In the genomic region with DNA sequence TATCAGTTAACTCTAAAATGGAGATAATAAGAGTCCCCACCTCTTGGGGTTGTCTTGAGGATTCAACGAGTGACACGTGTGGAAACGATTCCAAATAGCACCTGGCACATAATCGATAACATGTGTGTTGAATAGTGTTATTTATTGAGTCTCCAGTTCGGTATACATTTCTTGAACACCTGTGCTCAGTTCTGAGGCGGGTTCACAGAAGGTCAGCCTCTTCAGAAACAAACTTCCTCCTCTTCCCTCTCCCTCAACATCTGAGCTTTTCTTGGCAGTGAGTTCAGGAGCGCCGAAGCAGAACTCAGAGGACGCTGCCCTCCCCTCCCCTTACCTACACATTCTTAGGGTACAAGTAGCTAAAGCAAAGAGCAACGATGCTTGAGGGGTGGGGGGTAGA, we compare ENCODE assay signal across 2 cellular contexts.
TF ChIP-seq lines count a peak whose summit lies in the region.

No MANE protein-coding gene starts in this region.

TF ChIP-seq in SK-N-SH, 30 proteins besides CTCF, POLR2A, EP300 and RAD21 (continued from another document):
- TF ChIP-seq USF1 (IDR thresholded peaks at IDR 0.05; ENCODE audit: borderline replicate concordance, low read depth) (no peak), RXRA (IDR thresholded peaks at IDR 0.05; ENCODE audit: borderline replicate concordance, low read depth) (no peak), REST (IDR thresholded peaks at IDR 0.05; ENCODE audit: low read depth, low read length) (no peak), GABPA (IDR thresholded peaks at IDR 0.05; ENCODE audit: low read depth) (no peak)

TF ChIP-seq in SK-N-SH treated with all-trans-retinoic acid at 6 μM for 48 hours, 23 proteins besides CTCF, POLR2A, EP300 and RAD21 (continued from another document):
- TF ChIP-seq, protein P1, sequence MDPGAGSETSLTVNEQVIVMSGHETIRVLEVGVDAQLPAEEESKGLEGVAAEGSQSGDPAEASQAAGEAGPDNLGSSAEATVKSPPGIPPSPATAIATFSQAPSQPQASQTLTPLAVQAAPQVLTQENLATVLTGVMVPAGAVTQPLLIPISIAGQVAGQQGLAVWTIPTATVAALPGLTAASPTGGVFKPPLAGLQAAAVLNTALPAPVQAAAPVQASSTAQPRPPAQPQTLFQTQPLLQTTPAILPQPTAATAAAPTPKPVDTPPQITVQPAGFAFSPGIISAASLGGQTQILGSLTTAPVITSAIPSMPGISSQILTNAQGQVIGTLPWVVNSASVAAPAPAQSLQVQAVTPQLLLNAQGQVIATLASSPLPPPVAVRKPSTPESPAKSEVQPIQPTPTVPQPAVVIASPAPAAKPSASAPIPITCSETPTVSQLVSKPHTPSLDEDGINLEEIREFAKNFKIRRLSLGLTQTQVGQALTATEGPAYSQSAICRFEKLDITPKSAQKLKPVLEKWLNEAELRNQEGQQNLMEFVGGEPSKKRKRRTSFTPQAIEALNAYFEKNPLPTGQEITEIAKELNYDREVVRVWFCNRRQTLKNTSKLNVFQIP (CRISPR knock-in tag; IDR thresholded peaks at IDR 0.05; ENCODE audit: borderline replicate concordance, low read depth), result no peak
- TF ChIP-seq TOX (CRISPR knock-in tag; IDR thresholded peaks at IDR 0.05; ENCODE audit: borderline replicate concordance) (no peak), PPARA (CRISPR knock-in tag; IDR thresholded peaks at IDR 0.05; ENCODE audit: borderline replicate concordance) (no peak), ZC3H10 (CRISPR knock-in tag; IDR thresholded peaks at IDR 0.05) (no peak), ZNF565 (CRISPR knock-in tag; conservative IDR thresholded peaks at IDR 0.05; ENCODE audit: low read depth) (no peak), CSDC2 (CRISPR knock-in tag; IDR thresholded peaks at IDR 0.05) (no peak), ISL1 (CRISPR knock-in tag; IDR thresholded peaks at IDR 0.05) (no peak), ZFP30 (CRISPR knock-in tag; IDR thresholded peaks at IDR 0.05) (no peak), GLIS3 (CRISPR knock-in tag; IDR thresholded peaks at IDR 0.05) (no peak), ZNF8 (CRISPR knock-in tag; IDR thresholded peaks at IDR 0.05) (no peak), ZNF70 (CRISPR knock-in tag; IDR thresholded peaks at IDR 0.05) (no peak), TSHZ2 (CRISPR knock-in tag; IDR thresholded peaks at IDR 0.05) (no peak), ARNTL (CRISPR knock-in tag; IDR thresholded peaks at IDR 0.05; ENCODE audit: borderline replicate concordance, low read depth) (no peak), PATZ1 (CRISPR knock-in tag; IDR thresholded peaks at IDR 0.05; ENCODE audit: borderline replicate concordance) (no peak)
